ENCODE assay signal across 17 cellular contexts in the genomic region with DNA sequence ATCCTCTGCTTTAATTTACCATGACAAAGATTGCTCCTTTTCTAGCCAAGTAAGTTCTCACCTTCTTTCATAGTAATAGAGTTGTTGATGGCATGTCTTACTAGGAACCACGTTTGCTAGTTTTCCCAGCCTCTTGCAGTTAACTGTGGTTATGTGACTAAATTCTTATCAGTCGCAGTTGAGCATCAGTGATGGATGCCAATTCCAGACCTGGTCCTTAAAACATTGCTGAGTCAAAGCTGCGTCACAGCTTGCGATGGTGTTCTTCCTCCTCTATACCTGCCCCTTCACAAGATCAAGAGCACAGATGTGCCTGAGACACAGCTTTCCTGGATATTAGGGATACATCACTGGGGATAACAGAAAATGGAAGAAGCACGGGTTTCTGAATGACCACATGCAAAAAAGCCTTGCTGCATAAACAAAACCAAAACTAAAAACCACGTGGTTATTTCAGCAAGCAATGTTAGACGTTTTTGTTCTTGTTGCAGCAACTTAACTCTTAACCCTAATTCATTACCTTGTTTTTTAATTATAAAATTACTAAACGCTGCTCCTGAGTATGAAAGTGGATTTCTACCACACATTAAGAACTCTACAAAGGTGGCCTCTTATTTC.
A peak's percentile ranks its signal among the peaks of the same experiment; 100 is the strongest.
DNase-seq lines count a peak whose midpoint lies in the region; ATAC-seq and TF ChIP-seq lines count a peak whose summit lies in the region.
"Had no signal": no experiment of that assay in that cellular context is flagged by ENCODE, and none has a peak within 500 bp of the region (broad histone marks: within the 10 kb centered on the region; RNA-seq: fewer than 3 reads in every experiment).

No MANE protein-coding gene starts in this region.

- CTCF ChIA-PET in activated CD4-positive, alpha-beta memory T cell treated with anti-CD3 and anti-CD28 coated beads for 36 hours (lab: Charles Lee): no interaction called here

- ATAC-seq in activated naive CD8-positive, alpha-beta T cell treated with anti-CD3 and anti-CD28 coated beads, Interleukin-2, amount 50 U/mL, for 24 hours: no peak
- ATAC-seq: body of pancreas, K562, pancreas had no signal

- H3K4me2 ChIP-seq in KMS-11 (peak overlapping the region; percentile 51; the same call in 1 of the 2 replicates), neuronal stem cell (ENCODE audit: insufficient read depth, low read length, poor library complexity, severe bottlenecking) (no peak overlapping the region)

- no peaks in the 10 kb centered on the region for H3K27me3 Mint-ChIP-seq in activated CD4-positive, alpha-beta T cell treated with anti-CD3 and anti-CD28 coated beads, Interleukin-2, amount 10 ng/mL, durations not matched to agents 24 days and 14 days
- H3K27me3 Mint-ChIP-seq in activated naive CD8-positive, alpha-beta T cell treated with anti-CD3 and anti-CD28 coated beads, Interleukin-2, amount 50 U/mL, for 24 hours: no peaks in the 10 kb centered on the region
- no peaks in the 10 kb centered on the region for H3K27me3 Mint-ChIP-seq in activated CD4-positive, alpha-beta memory T cell treated with anti-CD3 and anti-CD28 coated beads for 36 hours

- no peaks in the 10 kb centered on the region for H3K36me3 ChIP-seq in KMS-11 (ENCODE audit: insufficient read depth)
- H3K36me3 ChIP-seq in neuronal stem cell (replicated peaks in 1 of 2; ENCODE audit: control insufficient read depth in 2 of 2, insufficient read depth in 2 of 2, low read length in 2 of 2): no peaks in the 10 kb centered on the region
- H3K36me3 ChIP-seq in stomach: no peaks in the 10 kb centered on the region
- H3K36me3 ChIP-seq: pancreas, thyroid gland had no signal

- no peak overlapping the region for H3K27ac ChIP-seq in KMS-11
- H3K27ac ChIP-seq in neuronal stem cell (replicated peaks; ENCODE audit: low read length): no peak overlapping the region
- H3K27ac ChIP-seq in stomach: no peak overlapping the region
- H3K27ac ChIP-seq: body of pancreas, pancreas, thyroid gland had no signal

- no peak overlapping the region for H2AK5ac ChIP-seq in neuronal stem cell (ENCODE audit: low read depth, low read length)

- WGBS in neuronal stem cell (ENCODE audit: extremely low coverage in 2 of 2, insufficient read length in 2 of 2, insufficient replicate concordance in 1 of 2), 2 donors: no CpG with 5 or more reads among the region's 8 CpGs
- 50 to 67% (median 62%) methylated on average over 8 of the region's 8 CpGs for whole genome bisulfite sequencing in stomach, 5 donors

- no peak overlapping the region for H4K91ac ChIP-seq in neuronal stem cell (ENCODE audit: low read depth, low read length, poor library complexity)

- no peaks in the 10 kb centered on the region for H3K36me3 Mint-ChIP-seq in activated CD4-positive, alpha-beta T cell treated with anti-CD3 and anti-CD28 coated beads, Interleukin-2, amount 10 ng/mL, durations not matched to agents 24 days and 14 days (ENCODE audit: low read depth)
- no peaks in the 10 kb centered on the region for H3K36me3 Mint-ChIP-seq in activated naive CD8-positive, alpha-beta T cell treated with anti-CD3 and anti-CD28 coated beads, Interleukin-2, amount 50 U/mL, for 24 hours (ENCODE audit: low read depth)
- H3K36me3 Mint-ChIP-seq in activated CD4-positive, alpha-beta memory T cell treated with anti-CD3 and anti-CD28 coated beads for 36 hours: no peaks in the 10 kb centered on the region

- peaks cover 2% of the 10 kb centered on the region for H3K4me1 Mint-ChIP-seq in activated CD4-positive, alpha-beta T cell treated with anti-CD3 and anti-CD28 coated beads, Interleukin-2, amount 10 ng/mL, durations not matched to agents 24 days and 14 days
- no peaks in the 10 kb centered on the region for H3K4me1 Mint-ChIP-seq in activated naive CD8-positive, alpha-beta T cell treated with anti-CD3 and anti-CD28 coated beads, Interleukin-2, amount 50 U/mL, for 24 hours
- H3K4me1 Mint-ChIP-seq in activated CD4-positive, alpha-beta memory T cell treated with anti-CD3 and anti-CD28 coated beads for 36 hours (ENCODE audit: low read depth): no peaks in the 10 kb centered on the region

- no peak for TF ChIP-seq EP300 in stomach (IDR thresholded peaks at IDR 0.05)

- no peaks in the 10 kb centered on the region for H3K79me2 ChIP-seq in KMS-11 (ENCODE audit: insufficient read depth, low read depth)

- no peak overlapping the region for H2BK120ac ChIP-seq in neuronal stem cell (ENCODE audit: low read depth, low read length)

- H3K4me1 ChIP-seq in KMS-11 (ENCODE audit: low read depth, poor library complexity, severe bottlenecking) (peaks cover 2% of the 10 kb centered on the region), neuronal stem cell (ENCODE audit: control insufficient read depth in 2 of 2, insufficient read depth in 1 of 2, low read depth in 1 of 2, low read length in 2 of 2) (peaks cover 0 to 6% of the 10 kb centered on the region in 2 donors), stomach (no peaks in the 10 kb centered on the region)
- H3K4me1 ChIP-seq: body of pancreas, pancreas, thyroid gland had no signal

- H2BK12ac ChIP-seq in neuronal stem cell (ENCODE audit: low read length): no peak overlapping the region

- no peak overlapping the region for H2BK15ac ChIP-seq in neuronal stem cell (ENCODE audit: low read length)

- H3K9me3 ChIP-seq in neuronal stem cell (replicated peaks in 1 of 2; ENCODE audit: control insufficient read depth in 2 of 2, insufficient read depth in 1 of 2, low read depth in 1 of 2, low read length in 2 of 2): no peaks in the 10 kb centered on the region
- H3K9me3 ChIP-seq in stomach: no peaks in the 10 kb centered on the region
- H3K9me3 ChIP-seq: body of pancreas, pancreas, thyroid gland had no signal

- H3K27me3 ChIP-seq in KMS-11 (ENCODE audit: insufficient read depth, low read depth) (no peaks in the 10 kb centered on the region), neuronal stem cell (ENCODE audit: control insufficient read depth in 3 of 3, insufficient read depth in 3 of 3, low read depth in 1 of 3, low read length in 3 of 3) (no peaks in the 10 kb centered on the region), stomach (no peaks in the 10 kb centered on the region)
- H3K27me3 ChIP-seq: body of pancreas, pancreas, thyroid gland had no signal

- intact Hi-C loops in activated CD4-positive, alpha-beta T cell treated with anti-CD3 and anti-CD28 coated beads, Interleukin-2, amount 10 ng/mL, durations not matched to agents 24 days and 14 days (cut with micrococcal nuclease): no loop called here
- intact Hi-C loops in stomach (cut with DNase I; ENCODE audit: low total_unique reads): no loop called here
- intact Hi-C loops in activated CD4-positive, alpha-beta memory T cell treated with anti-CD3 and anti-CD28 coated beads for 36 hours (cut with micrococcal nuclease): no loop called here

- H2BK5ac ChIP-seq in neuronal stem cell (ENCODE audit: low read length): no peak overlapping the region

- no peak overlapping the region for H4K8ac ChIP-seq in neuronal stem cell (ENCODE audit: low read depth, low read length)

- DNase-seq in activated CD4-positive, alpha-beta T cell treated with anti-CD3 and anti-CD28 coated beads, Interleukin-2, amount 10 ng/mL, durations not matched to agents 24 days and 14 days: no peak
- no peak for DNase-seq in activated CD4-positive, alpha-beta T cell treated with anti-CD3 and anti-CD28 coated beads, Interleukin-2, amount 50 U/mL, for 48 hours
- no peak for DNase-seq in activated naive CD8-positive, alpha-beta T cell treated with anti-CD3 and anti-CD28 coated beads, Interleukin-2, amount 50 U/mL, for 24 hours
- no peak for DNase-seq in neuronal stem cell (ENCODE audit: low spot score)
- DNase-seq in medulla oblongata (ENCODE audit: extremely low spot score): no peak
- no peak for DNase-seq in stomach
- no peak for DNase-seq in activated CD4-positive, alpha-beta memory T cell treated with anti-CD3 and anti-CD28 coated beads for 36 hours
- DNase-seq: activated T-cell treated with anti-CD3 and anti-CD28 coated beads for 4 hours; body of pancreas; effector CD4-positive, alpha-beta T cell; NCI-H1417 treated with DMSO at 0.1 percent for 48 hours; NCI-H69; pancreas; SHP77 treated with DMSO at 0.1 percent for 48 hours; thyroid gland had no signal

- no peak overlapping the region for H3K4me3 ChIP-seq in KMS-11 (IDR thresholded peaks at IDR 0.05; ENCODE audit: insufficient read depth, low read depth, low read length)
- H3K4me3 ChIP-seq in neuronal stem cell (ENCODE audit: low read length in 2 of 2): no peak overlapping the region
- H3K4me3 ChIP-seq in stomach: no peak overlapping the region
- H3K4me3 ChIP-seq: body of pancreas, K562, pancreas, thyroid gland had no signal

- H3K23ac ChIP-seq in neuronal stem cell (ENCODE audit: low read depth, low read length, poor library complexity): no peak overlapping the region

- POLR2A ChIA-PET in activated CD4-positive, alpha-beta memory T cell treated with anti-CD3 and anti-CD28 coated beads for 36 hours (lab: Charles Lee): no interaction called here

- no peak for TF ChIP-seq POLR2A in stomach (IDR thresholded peaks at IDR 0.05)

- peak overlapping the region; percentile 34 for H3K4me3 Mint-ChIP-seq in activated CD4-positive, alpha-beta T cell treated with anti-CD3 and anti-CD28 coated beads, Interleukin-2, amount 10 ng/mL, durations not matched to agents 24 days and 14 days
- peak overlapping the region; percentile 18 for H3K4me3 Mint-ChIP-seq in activated naive CD8-positive, alpha-beta T cell treated with anti-CD3 and anti-CD28 coated beads, Interleukin-2, amount 50 U/mL, for 24 hours
- H3K4me3 Mint-ChIP-seq in activated CD4-positive, alpha-beta memory T cell treated with anti-CD3 and anti-CD28 coated beads for 36 hours: no peak overlapping the region

- H3K79me1 ChIP-seq in neuronal stem cell (ENCODE audit: low read depth, low read length): no peaks in the 10 kb centered on the region

- H3K14ac ChIP-seq in neuronal stem cell (ENCODE audit: low read length): no peak overlapping the region

- H3K9ac ChIP-seq in KMS-11 (peak overlapping the region; percentile 39; the same call in 1 of the 2 replicates), neuronal stem cell (ENCODE audit: low read depth, low read length, poor library complexity) (no peak overlapping the region)

- no peaks in the 10 kb centered on the region for H3K9me3 Mint-ChIP-seq in activated CD4-positive, alpha-beta T cell treated with anti-CD3 and anti-CD28 coated beads, Interleukin-2, amount 10 ng/mL, durations not matched to agents 24 days and 14 days
- no peaks in the 10 kb centered on the region for H3K9me3 Mint-ChIP-seq in activated naive CD8-positive, alpha-beta T cell treated with anti-CD3 and anti-CD28 coated beads, Interleukin-2, amount 50 U/mL, for 24 hours
- no peaks in the 10 kb centered on the region for H3K9me3 Mint-ChIP-seq in activated CD4-positive, alpha-beta memory T cell treated with anti-CD3 and anti-CD28 coated beads for 36 hours

- H3K4ac ChIP-seq in neuronal stem cell (ENCODE audit: low read length): no peak overlapping the region

- H3K18ac ChIP-seq in neuronal stem cell (ENCODE audit: low read length): no peak overlapping the region

- H4K20me1 ChIP-seq in KMS-11 (ENCODE audit: insufficient read depth): no peaks in the 10 kb centered on the region

- no peak for TF ChIP-seq CTCF in KMS-11 (conservative IDR thresholded peaks at IDR 0.05; ENCODE audit: low read depth, low read length)
- TF ChIP-seq CTCF in stomach (IDR thresholded peaks at IDR 0.05): no peak

- H2AFZ ChIP-seq in KMS-11 (ENCODE audit: low read depth) (peak overlapping the region; percentile 79), neuronal stem cell (ENCODE audit: low read length) (peak overlapping the region; percentile 33)

- no peak overlapping the region for H3K27ac Mint-ChIP-seq in activated CD4-positive, alpha-beta T cell treated with anti-CD3 and anti-CD28 coated beads, Interleukin-2, amount 10 ng/mL, durations not matched to agents 24 days and 14 days
- no peak overlapping the region for H3K27ac Mint-ChIP-seq in activated naive CD8-positive, alpha-beta T cell treated with anti-CD3 and anti-CD28 coated beads, Interleukin-2, amount 50 U/mL, for 24 hours
- no peak overlapping the region for H3K27ac Mint-ChIP-seq in activated CD4-positive, alpha-beta memory T cell treated with anti-CD3 and anti-CD28 coated beads for 36 hours
